ENCODE assay signal across 10 cellular contexts in the genomic region with DNA sequence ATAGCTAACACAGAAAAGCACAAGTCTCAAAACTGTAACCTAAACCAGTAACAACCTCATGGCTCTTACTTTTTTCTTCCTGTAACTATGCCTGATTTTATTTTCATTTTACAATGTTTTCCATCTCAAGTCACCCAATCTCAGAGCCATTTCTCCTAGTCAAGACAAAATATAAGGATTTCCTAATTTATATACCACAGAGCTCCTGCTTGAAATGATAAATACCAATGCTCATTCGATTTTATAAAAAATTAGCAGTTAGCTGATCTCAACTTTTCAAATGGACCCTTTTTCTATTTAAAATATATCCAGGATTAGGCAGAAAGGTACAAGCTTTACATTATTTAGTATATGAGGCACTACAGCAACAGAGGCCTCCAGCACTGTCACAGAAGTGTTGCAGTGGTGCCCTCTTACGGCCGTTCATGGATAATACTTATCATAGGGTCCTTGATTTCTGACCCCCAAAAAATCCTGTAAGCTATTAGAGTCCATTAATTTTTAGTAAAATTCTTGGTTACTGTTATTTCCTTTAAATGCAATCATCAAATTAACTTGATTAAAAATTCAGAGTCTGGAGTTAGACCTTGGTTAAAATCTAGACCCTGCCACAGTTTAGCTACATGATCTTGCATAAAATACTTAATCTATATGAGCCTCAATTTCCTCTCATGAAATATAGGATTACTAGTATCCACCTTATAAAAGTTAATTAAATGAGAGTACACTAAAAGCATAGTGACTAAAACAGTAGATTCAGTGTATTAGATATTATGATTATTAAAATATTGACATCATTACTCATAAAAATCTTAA.
DNase-seq lines count a peak whose midpoint lies in the region; ATAC-seq and TF ChIP-seq lines count a peak whose summit lies in the region.
"Had no signal": no experiment of that assay in that cellular context is flagged by ENCODE, and none has a peak within 500 bp of the region (broad histone marks: within the 10 kb centered on the region; RNA-seq: fewer than 3 reads in every experiment).

No MANE protein-coding gene starts in this region.

- H3K4me1 ChIP-seq in heart left ventricle (no peaks in the 10 kb centered on the region), foreskin keratinocyte (no peaks in the 10 kb centered on the region), left lung (no peaks in the 10 kb centered on the region)

- peaks cover 23% of the 10 kb centered on the region for H3K36me3 Mint-ChIP-seq in type B pancreatic cell

- no peak overlapping the region for H3K27ac ChIP-seq in heart left ventricle
- H3K27ac ChIP-seq in SU-DHL-6 (ENCODE audit: low read depth, low read length) = no peak overlapping the region
- H3K27ac ChIP-seq in foreskin keratinocyte = no peak overlapping the region
- H3K27ac ChIP-seq in left lung = no peak overlapping the region

- H3K27me3 ChIP-seq in heart left ventricle (no peaks in the 10 kb centered on the region), SU-DHL-6 (ENCODE audit: low read length) (no peaks in the 10 kb centered on the region), foreskin keratinocyte (no peaks in the 10 kb centered on the region), left lung (no peaks in the 10 kb centered on the region)

- WGBS in heart left ventricle, 4 donors = 54 to 65% (median 62%) methylated on average over 3 of the region's 3 CpGs

- no peak overlapping the region for H3K9ac ChIP-seq in SU-DHL-6 (ENCODE audit: low read length)

- no peak overlapping the region for H3K4me3 Mint-ChIP-seq in type B pancreatic cell
- H3K4me3 Mint-ChIP-seq: B cell had no signal

- H3F3A ChIP-seq in SU-DHL-6 (ENCODE audit: insufficient read depth) = 0 out of 2 replicates have a peak, but pooled peaks cover 4% of the 10 kb centered on the region

- no peak overlapping the region for H3K27ac Mint-ChIP-seq in type B pancreatic cell
- H3K27ac Mint-ChIP-seq: B cell had no signal

- H3K9me3 ChIP-seq in heart left ventricle (no peaks in the 10 kb centered on the region), SU-DHL-6 (ENCODE audit: insufficient read depth, low read length) (no peaks in the 10 kb centered on the region), left lung (no peaks in the 10 kb centered on the region)

- no peak overlapping the region for H3K4me2 ChIP-seq in SU-DHL-6 (ENCODE audit: low read depth, low read length, poor library complexity, severe bottlenecking)

- no peak overlapping the region for H3K4me3 ChIP-seq in heart left ventricle
- no peak overlapping the region for H3K4me3 ChIP-seq in SU-DHL-6 (ENCODE audit: insufficient read depth, low read length, poor library complexity, severe bottlenecking)
- H3K4me3 ChIP-seq in left lung = no peak overlapping the region

- no peaks in the 10 kb centered on the region for H3K9me2 ChIP-seq in SU-DHL-6 (replicated peaks; ENCODE audit: insufficient read depth, low read length)

- no peaks in the 10 kb centered on the region for H3K27me3 Mint-ChIP-seq in type B pancreatic cell
- H3K27me3 Mint-ChIP-seq: B cell had no signal

- no peaks in the 10 kb centered on the region for H3K79me2 ChIP-seq in SU-DHL-6 (ENCODE audit: insufficient read depth, low read length)

- TF ChIP-seq CTCF in heart left ventricle (IDR thresholded peaks at IDR 0.05) (peak in 8 of 12 donors; percentile 5 to 43 (median 26)), SU-DHL-6 (IDR thresholded peaks at IDR 0.05; ENCODE audit: insufficient read depth, low read length, poor library complexity, severe bottlenecking) (peak; percentile 29), foreskin keratinocyte (conservative IDR thresholded peaks at IDR 0.05) (peak; percentile 30), type B pancreatic cell (conservative IDR thresholded peaks at IDR 0.05) (peak; percentile 76), left lung (IDR thresholded peaks at IDR 0.05) (no peak)

- H3K36me3 ChIP-seq in heart left ventricle (peaks cover 0 to 100% (median 89%) of the 10 kb centered on the region in 9 donors), SU-DHL-6 (ENCODE audit: low read length) (peaks cover 33% of the 10 kb centered on the region), left lung (peaks cover 0 to 93% of the 10 kb centered on the region in 2 donors)

- intact Hi-C loops in heart left ventricle (cut with DNase I) = no loop called here
- intact Hi-C loops in Right ventricle myocardium inferior (cut with DNase I) = no loop called here
- intact Hi-C loops in left lung (cut with DNase I) = no loop called here

- H3K9me3 Mint-ChIP-seq in type B pancreatic cell = no peaks in the 10 kb centered on the region

- H4K20me1 ChIP-seq in SU-DHL-6 (ENCODE audit: low read depth, low read length) = no peaks in the 10 kb centered on the region

- no peak for ATAC-seq in heart left ventricle
- ATAC-seq in Right ventricle myocardium inferior = no peak
- ATAC-seq in foreskin keratinocyte = no peak
- ATAC-seq in left lung = no peak
- ATAC-seq in GM21825 (IDR thresholded peaks at IDR 0.05; ENCODE audit: unreplicated experiment) = no peak

- no peak for TF ChIP-seq POLR2A in heart left ventricle (IDR thresholded peaks at IDR 0.05)

- no peaks in the 10 kb centered on the region for H3K4me1 Mint-ChIP-seq in type B pancreatic cell (ENCODE audit: unreplicated experiment)

- DNase-seq in heart left ventricle = no peak
- DNase-seq in Right ventricle myocardium inferior (ENCODE audit: missing footprints) = no peak
- no peak for DNase-seq in foreskin keratinocyte
- no peak for DNase-seq in type B pancreatic cell (ENCODE audit: extremely low spot score, unreplicated experiment)
- DNase-seq in left lung = no peak
- DNase-seq in germinal center (ENCODE audit: low spot score) = no peak
- DNase-seq: activated CD4-positive, alpha-beta T cell treated with anti-CD3 and anti-CD28 coated beads for 1 hour had no signal

- no peak overlapping the region for H2AFZ ChIP-seq in SU-DHL-6 (ENCODE audit: low read depth, low read length, severe bottlenecking)

Comparison
In these comparisons a context has a peak if more than half of its experiments do, and no peak if none do; other contexts are left out.
1. CTCF ChIP-seq: peak in heart left ventricle (8 of 12), SU-DHL-6 (single experiment), foreskin keratinocyte (single experiment) and type B pancreatic cell (single experiment); none in left lung (0 of 2).